ENCODE assay signal across 16 cellular contexts in genomic region chr12:3884671-3885070, GRCh38. TPM values are rescaled to one million over a fixed set of nuclear protein-coding genes. Genes with fewer than 3 reads are reported as not detected.
DNase-seq lines count a peak whose midpoint lies in the region; ATAC-seq and TF ChIP-seq lines count a peak whose summit lies in the region.
"Had no signal": no experiment of that assay in that cellular context is flagged by ENCODE, and none has a peak within 500 bp of the region (broad histone marks: within the 10 kb centered on the region; RNA-seq: fewer than 3 reads in every experiment).

No MANE protein-coding gene starts in this region.

- H3K9me2 ChIP-seq in SK-N-SH, result no peaks in the 10 kb centered on the region

- H3K4me1 ChIP-seq in SK-N-SH (ENCODE audit: control insufficient read depth in 1 of 2, insufficient read depth in 2 of 2, low read depth in 1 of 2, low read length in 1 of 2), result no peaks in the 10 kb centered on the region; a peak in 1 of 4 replicates
- peaks cover 0 to 12% (median 0%) of the 10 kb centered on the region in 3 donors for H3K4me1 ChIP-seq in esophagus squamous epithelium
- H3K4me1 ChIP-seq in parathyroid adenoma, result peaks cover 21% of the 10 kb centered on the region
- peaks cover 0 to 6% (median 2%) of the 10 kb centered on the region in 4 donors for H3K4me1 ChIP-seq in upper lobe of left lung

- H3K79me2 ChIP-seq in SK-N-SH (ENCODE audit: insufficient read depth) (no peaks in the 10 kb centered on the region), parathyroid adenoma (no peaks in the 10 kb centered on the region)

- no peaks in the 10 kb centered on the region for H4K20me1 ChIP-seq in SK-N-SH (ENCODE audit: insufficient read depth)

- TF ChIP-seq RAD21 in SK-N-SH (IDR thresholded peaks at IDR 0.05; ENCODE audit: low read length), result no peak

- H3K4me2 ChIP-seq in SK-N-SH (peak overlapping the region; percentile 75; the same call in 1 of the 2 replicates), parathyroid adenoma (ENCODE audit: low read length) (no peak overlapping the region)

- peaks cover 51% of the 10 kb centered on the region for H3K27me3 ChIP-seq in SK-N-SH (ENCODE audit: insufficient read depth)
- H3K27me3 ChIP-seq in esophagus squamous epithelium, result peaks cover 0 to 24% (median 0%) of the 10 kb centered on the region in 4 donors
- no peaks in the 10 kb centered on the region for H3K27me3 ChIP-seq in parathyroid adenoma (ENCODE audit: control insufficient read depth, insufficient read depth, low read length)
- H3K27me3 ChIP-seq in upper lobe of left lung, result no peaks in the 10 kb centered on the region

- POLR2A ChIA-PET in SK-N-SH (lab: Yijun Ruan, JAX), result interaction anchor here (1.6 kb wide), 1 partner anchor 392 kb away, joined by 3 read pairs; no protein-coding TSS in a partner anchor

- TF ChIP-seq POLR2A in esophagus squamous epithelium (IDR thresholded peaks at IDR 0.05) (no peak), upper lobe of left lung (IDR thresholded peaks at IDR 0.05) (no peak)

- no peak overlapping the region for H3K9ac ChIP-seq in SK-N-SH
- no peak overlapping the region for H3K9ac ChIP-seq in parathyroid adenoma

- H3K9me3 ChIP-seq in SK-N-SH (no peaks in the 10 kb centered on the region), esophagus squamous epithelium (no peaks in the 10 kb centered on the region), parathyroid adenoma (ENCODE audit: control insufficient read depth, low read length) (no peaks in the 10 kb centered on the region), upper lobe of left lung (no peaks in the 10 kb centered on the region)

- DNase-seq in SK-N-SH, result no peak
- DNase-seq in esophagus squamous epithelium (lab: John Stamatoyannopoulos, UW), result no peak
- no peak for DNase-seq in upper lobe of left lung
- no peak for DNase-seq in KBM-7
- DNase-seq in NCI-H1694 (lab: John Stamatoyannopoulos, UW), result no peak
- DNase-seq in nucleus accumbens (lab: John Stamatoyannopoulos, UW), result no peak
- DNase-seq: activated naive CD8-positive, alpha-beta T cell treated with anti-CD3 and anti-CD28 coated beads for 36 hours; erythroblast; KG1; NCI-H510A treated with DMSO at 0.1 percent for 48 hours; SHP77; stimulated activated CD4-positive, alpha-beta T cell treated with anti-CD3 and anti-CD28 coated beads, Interleukin-15, amount 100 ng/mL, for 24 hours had no signal

- no peak for TF ChIP-seq EP300 in SK-N-SH (IDR thresholded peaks at IDR 0.05; ENCODE audit: borderline replicate concordance in 1 of 2, low read depth in 1 of 2, low read length in 1 of 2)
- no peak for TF ChIP-seq EP300 in upper lobe of left lung (IDR thresholded peaks at IDR 0.05)

- no peaks in the 10 kb centered on the region for H3F3A ChIP-seq in SK-N-SH (replicated peaks; ENCODE audit: insufficient read depth)

- 2% methylated on average over 6 of the region's 6 CpGs for WGBS in SK-N-SH (ENCODE audit: low lambda C conversion rate)
- 75 to 82% methylated on average over 6 of the region's 6 CpGs for WGBS in esophagus squamous epithelium, 2 donors
- 74 to 82% methylated on average over 6 of the region's 6 CpGs for WGBS in upper lobe of left lung, 2 donors

- intact Hi-C loops in esophagus squamous epithelium (cut with DNase I), result loop anchor here (5.0 kb wide), 2 partner anchors 153 to 393 kb away; no protein-coding TSS in a partner anchor

- CTCF ChIA-PET in SK-N-SH (lab: Yijun Ruan, JAX), result interaction anchor here (0.6 to 9.6 kb wide), 20 partner anchors 9 to 420 kb away, joined by 3 to 193 read pairs (median 6); no protein-coding TSS in a partner anchor

- H3K27ac ChIP-seq in SK-N-SH (ENCODE audit: low read depth in 2 of 2, low read length in 1 of 2), result no peak overlapping the region
- H3K27ac ChIP-seq in esophagus squamous epithelium, result peak overlapping the region in 3 of 4 donors; percentile 53 to 74 (median 57)
- no peak overlapping the region for H3K27ac ChIP-seq in parathyroid adenoma
- peak overlapping the region in 3 of 4 donors; percentile 29 to 75 (median 74) for H3K27ac ChIP-seq in upper lobe of left lung
- H3K27ac ChIP-seq: 22Rv1 had no signal

- in situ Hi-C loops in KBM-7 (cut with MboI; ENCODE audit: low pct_unique_long_range_greater_than_20kb, low sequenced_read_pairs), result loop anchor here (25.0 kb wide), 1 partner anchor 403 kb away; no protein-coding TSS in a partner anchor

- no peak for ATAC-seq in SK-N-SH treated with all-trans-retinoic acid at 6 μM for 48 hours
- ATAC-seq in upper lobe of left lung (ENCODE audit: low FRiP score in 2 of 2), result no peak
- ATAC-seq: stimulated activated effector memory CD8-positive, alpha-beta T cell treated with anti-CD3 and anti-CD28 coated beads, Interleukin-12 subunit alpha, Interleukin-12 subunit beta, amount 100 ng/mL, for 72 hours had no signal

- H2AFZ ChIP-seq in SK-N-SH (ENCODE audit: low read depth) (no peak overlapping the region), parathyroid adenoma (peak overlapping the region; percentile 65)

- TF ChIP-seq CTCF in SK-N-SH (IDR thresholded peaks at IDR 0.05), result no peak
- TF ChIP-seq CTCF in esophagus squamous epithelium (IDR thresholded peaks at IDR 0.05), result no peak
- no peak for TF ChIP-seq CTCF in parathyroid adenoma (IDR thresholded peaks at IDR 0.05)
- TF ChIP-seq CTCF in upper lobe of left lung (IDR thresholded peaks at IDR 0.05), result no peak

- H3K36me3 ChIP-seq in SK-N-SH (replicated peaks in 1 of 2; ENCODE audit: control insufficient read depth in 1 of 2, insufficient read depth in 2 of 2, low read length in 1 of 2) (no peaks in the 10 kb centered on the region), esophagus squamous epithelium (no peaks in the 10 kb centered on the region), parathyroid adenoma (ENCODE audit: control insufficient read depth, insufficient read depth, low read length) (no peaks in the 10 kb centered on the region), upper lobe of left lung (no peaks in the 10 kb centered on the region)

- no peak overlapping the region for H3K4me3 ChIP-seq in SK-N-SH (ENCODE audit: low read depth in 2 of 2, low read length in 1 of 2)
- no peak overlapping the region for H3K4me3 ChIP-seq in esophagus squamous epithelium
- no peak overlapping the region for H3K4me3 ChIP-seq in parathyroid adenoma (ENCODE audit: low read depth, low read length)
- H3K4me3 ChIP-seq in upper lobe of left lung, result peak overlapping the region in 1 of 4 donors; percentile 35

TF ChIP-seq in SK-N-SH, 30 proteins besides CTCF, POLR2A, EP300 and RAD21:
- TF ChIP-seq NFIC (IDR thresholded peaks at IDR 0.05; ENCODE audit: borderline replicate concordance) (no peak), ZBTB33 (IDR thresholded peaks at IDR 0.05; ENCODE audit: borderline replicate concordance, low read depth) (no peak), FOXJ3 (CRISPR knock-in tag; IDR thresholded peaks at IDR 0.05) (no peak), SMC3 (IDR thresholded peaks at IDR 0.05; ENCODE audit: low read depth, low read length) (no peak)
TF ChIP-seq in SK-N-SH: peak in this region for 0.

TF ChIP-seq in SK-N-SH treated with all-trans-retinoic acid at 6 μM for 48 hours, 23 proteins besides CTCF, POLR2A, EP300 and RAD21:
- TF ChIP-seq POU6F1 (CRISPR knock-in tag; IDR thresholded peaks at IDR 0.05; ENCODE audit: borderline replicate concordance, low read depth), result no peak
- TF ChIP-seq ISL1 (CRISPR knock-in tag; IDR thresholded peaks at IDR 0.05), result no peak
- no peak for TF ChIP-seq TSHZ2 (CRISPR knock-in tag; IDR thresholded peaks at IDR 0.05)
- no peak for TF ChIP-seq ARNTL (CRISPR knock-in tag; IDR thresholded peaks at IDR 0.05; ENCODE audit: borderline replicate concordance, low read depth)

RNA-seq across cellular contexts. Expression of gene PARP11, which starts 11.5 kb away (rescaled TPM):
- 1.8 and 2.7 TPM in 2 replicates for polyA plus RNA-seq in SK-N-SH (2012; rRNA removed)
- polyA plus RNA-seq in SK-N-SH (2012; cell fraction: cytosol; rRNA removed), result 2.5 and 2.6 TPM in 2 replicates
- 1.1 and 2.1 TPM in 2 replicates for polyA plus RNA-seq in SK-N-SH (2012; cell fraction: nucleus; rRNA removed)
- total RNA-seq in esophagus squamous epithelium (1 to 10 TPM in 3 of 4 donors, under 1 TPM in 1; 0.99 to 3.4 (median 2.7) TPM), upper lobe of left lung (10 to 100 TPM in 2 of 6 donors, 1 to 10 TPM in 4; 3.8 to 10.8 (median 8.5) TPM)

Comparison
In these comparisons a context has a peak if more than half of its experiments do, and no peak if none do; other contexts are left out.
1. H3K27ac ChIP-seq: peak in esophagus squamous epithelium (3 of 4) and upper lobe of left lung (3 of 4); none in SK-N-SH (0 of 2) and parathyroid adenoma (single experiment).